ENCODE assay signal across 2 cellular contexts in the genomic region with DNA sequence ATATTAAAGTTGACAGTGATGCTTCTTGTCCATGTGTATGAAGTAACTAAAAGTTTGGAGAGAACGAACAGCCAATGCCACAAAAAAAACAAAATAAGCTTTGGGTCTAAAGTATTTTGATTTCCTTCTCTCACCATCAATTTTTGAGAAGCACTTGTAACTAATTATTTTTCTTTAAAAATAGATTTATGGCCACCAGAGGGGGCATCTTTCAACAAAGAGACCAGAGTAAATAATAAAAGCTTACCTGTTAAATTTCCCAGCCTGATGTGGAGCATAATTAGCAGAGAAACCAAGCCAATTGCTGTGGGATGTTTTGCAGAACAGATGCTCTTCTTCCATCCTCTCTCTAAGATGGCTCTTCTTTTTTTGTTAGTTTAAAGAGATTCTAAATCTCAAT.
TF ChIP-seq lines count a peak whose summit lies in the region.

No MANE protein-coding gene starts in this region.

TF ChIP-seq in SK-N-SH, 30 proteins besides CTCF, POLR2A, EP300 and RAD21 (continued from another document):
- TF ChIP-seq USF2 (IDR thresholded peaks at IDR 0.05; ENCODE audit: borderline replicate concordance, low read depth, low read length): no peak
- no peak for TF ChIP-seq FOXM1 (IDR thresholded peaks at IDR 0.05; ENCODE audit: low read depth)
- TF ChIP-seq ZBTB33 (IDR thresholded peaks at IDR 0.05; ENCODE audit: borderline replicate concordance, low read depth): no peak
- no peak for TF ChIP-seq TEAD4 (IDR thresholded peaks at IDR 0.05; ENCODE audit: borderline replicate concordance, insufficient read depth)
- no peak for TF ChIP-seq USF1 (IDR thresholded peaks at IDR 0.05; ENCODE audit: borderline replicate concordance, low read depth)
- TF ChIP-seq SIN3A (IDR thresholded peaks at IDR 0.05; ENCODE audit: borderline replicate concordance, low read depth, low read length): no peak
- TF ChIP-seq, protein P1, sequence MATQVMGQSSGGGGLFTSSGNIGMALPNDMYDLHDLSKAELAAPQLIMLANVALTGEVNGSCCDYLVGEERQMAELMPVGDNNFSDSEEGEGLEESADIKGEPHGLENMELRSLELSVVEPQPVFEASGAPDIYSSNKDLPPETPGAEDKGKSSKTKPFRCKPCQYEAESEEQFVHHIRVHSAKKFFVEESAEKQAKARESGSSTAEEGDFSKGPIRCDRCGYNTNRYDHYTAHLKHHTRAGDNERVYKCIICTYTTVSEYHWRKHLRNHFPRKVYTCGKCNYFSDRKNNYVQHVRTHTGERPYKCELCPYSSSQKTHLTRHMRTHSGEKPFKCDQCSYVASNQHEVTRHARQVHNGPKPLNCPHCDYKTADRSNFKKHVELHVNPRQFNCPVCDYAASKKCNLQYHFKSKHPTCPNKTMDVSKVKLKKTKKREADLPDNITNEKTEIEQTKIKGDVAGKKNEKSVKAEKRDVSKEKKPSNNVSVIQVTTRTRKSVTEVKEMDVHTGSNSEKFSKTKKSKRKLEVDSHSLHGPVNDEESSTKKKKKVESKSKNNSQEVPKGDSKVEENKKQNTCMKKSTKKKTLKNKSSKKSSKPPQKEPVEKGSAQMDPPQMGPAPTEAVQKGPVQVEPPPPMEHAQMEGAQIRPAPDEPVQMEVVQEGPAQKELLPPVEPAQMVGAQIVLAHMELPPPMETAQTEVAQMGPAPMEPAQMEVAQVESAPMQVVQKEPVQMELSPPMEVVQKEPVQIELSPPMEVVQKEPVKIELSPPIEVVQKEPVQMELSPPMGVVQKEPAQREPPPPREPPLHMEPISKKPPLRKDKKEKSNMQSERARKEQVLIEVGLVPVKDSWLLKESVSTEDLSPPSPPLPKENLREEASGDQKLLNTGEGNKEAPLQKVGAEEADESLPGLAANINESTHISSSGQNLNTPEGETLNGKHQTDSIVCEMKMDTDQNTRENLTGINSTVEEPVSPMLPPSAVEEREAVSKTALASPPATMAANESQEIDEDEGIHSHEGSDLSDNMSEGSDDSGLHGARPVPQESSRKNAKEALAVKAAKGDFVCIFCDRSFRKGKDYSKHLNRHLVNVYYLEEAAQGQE (IDR thresholded peaks at IDR 0.05; ENCODE audit: low read depth, low read length): no peak

TF ChIP-seq in SK-N-SH treated with all-trans-retinoic acid at 6 μM for 48 hours, 23 proteins besides CTCF, POLR2A, EP300 and RAD21 (continued from another document):
- TF ChIP-seq, protein P2, sequence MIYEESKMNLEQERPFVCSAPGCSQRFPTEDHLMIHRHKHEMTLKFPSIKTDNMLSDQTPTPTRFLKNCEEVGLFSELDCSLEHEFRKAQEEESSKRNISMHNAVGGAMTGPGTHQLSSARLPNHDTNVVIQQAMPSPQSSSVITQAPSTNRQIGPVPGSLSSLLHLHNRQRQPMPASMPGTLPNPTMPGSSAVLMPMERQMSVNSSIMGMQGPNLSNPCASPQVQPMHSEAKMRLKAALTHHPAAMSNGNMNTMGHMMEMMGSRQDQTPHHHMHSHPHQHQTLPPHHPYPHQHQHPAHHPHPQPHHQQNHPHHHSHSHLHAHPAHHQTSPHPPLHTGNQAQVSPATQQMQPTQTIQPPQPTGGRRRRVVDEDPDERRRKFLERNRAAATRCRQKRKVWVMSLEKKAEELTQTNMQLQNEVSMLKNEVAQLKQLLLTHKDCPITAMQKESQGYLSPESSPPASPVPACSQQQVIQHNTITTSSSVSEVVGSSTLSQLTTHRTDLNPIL (CRISPR knock-in tag; IDR thresholded peaks at IDR 0.05; ENCODE audit: low read depth): no peak
- TF ChIP-seq CSRNP3 (CRISPR knock-in tag; IDR thresholded peaks at IDR 0.05): no peak
- TF ChIP-seq ZNF8 (CRISPR knock-in tag; IDR thresholded peaks at IDR 0.05): no peak
- no peak for TF ChIP-seq TCF4 (CRISPR knock-in tag; IDR thresholded peaks at IDR 0.05; ENCODE audit: borderline replicate concordance)
- no peak for TF ChIP-seq GLIS3 (CRISPR knock-in tag; IDR thresholded peaks at IDR 0.05)
- TF ChIP-seq ESRRG (CRISPR knock-in tag; IDR thresholded peaks at IDR 0.05): no peak
- no peak for TF ChIP-seq ZFP30 (CRISPR knock-in tag; IDR thresholded peaks at IDR 0.05)
- no peak for TF ChIP-seq OSR1 (CRISPR knock-in tag; IDR thresholded peaks at IDR 0.05)
- no peak for TF ChIP-seq ZNF565 (CRISPR knock-in tag; conservative IDR thresholded peaks at IDR 0.05; ENCODE audit: low read depth)
- no peak for TF ChIP-seq CSDC2 (CRISPR knock-in tag; IDR thresholded peaks at IDR 0.05)
- TF ChIP-seq ZFP3 (CRISPR knock-in tag; IDR thresholded peaks at IDR 0.05): no peak
TF ChIP-seq in SK-N-SH treated with all-trans-retinoic acid at 6 μM for 48 hours: peak in this region for 0.
